In genomic region chr2:47076586-47077441, GRCh38 we compare ENCODE assay signal across 9 cellular contexts.
DNase-seq lines count a peak whose midpoint lies in the region; ATAC-seq and TF ChIP-seq lines count a peak whose summit lies in the region.
"Had no signal": no experiment of that assay in that cellular context is flagged by ENCODE, and none has a peak within 500 bp of the region (broad histone marks: within the 10 kb centered on the region; RNA-seq: fewer than 3 reads in every experiment).

No MANE protein-coding gene starts in this region.

- POLR2A ChIA-PET in activated CD4-positive, alpha-beta memory T cell treated with anti-CD3 and anti-CD28 coated beads for 36 hours (lab: Charles Lee): no interaction called here

- peaks cover 4% of the 10 kb centered on the region for H3K27me3 Mint-ChIP-seq in brain
- no peaks in the 10 kb centered on the region for H3K27me3 Mint-ChIP-seq in activated CD4-positive, alpha-beta memory T cell treated with anti-CD3 and anti-CD28 coated beads for 36 hours

- peaks cover 66% of the 10 kb centered on the region for H3K4me1 Mint-ChIP-seq in brain
- peaks cover 2% of the 10 kb centered on the region for H3K4me1 Mint-ChIP-seq in activated CD4-positive, alpha-beta memory T cell treated with anti-CD3 and anti-CD28 coated beads for 36 hours (ENCODE audit: low read depth)

- H3K4me3 ChIP-seq in liver (ENCODE audit: low read depth in 1 of 3, low read length in 3 of 3): no peak overlapping the region
- no peak overlapping the region for H3K4me3 ChIP-seq in transverse colon
- H3K4me3 ChIP-seq: BLaER1 had no signal

- H3K4me1 ChIP-seq in liver (ENCODE audit: control insufficient read depth in 4 of 4, insufficient read depth in 4 of 4, low read length in 3 of 4) (peaks cover 11 to 36% (median 23%) of the 10 kb centered on the region in 4 donors), transverse colon (peaks cover 33 to 63% (median 55%) of the 10 kb centered on the region in 4 donors)

- no peak for TF ChIP-seq RAD21 in liver (IDR thresholded peaks at IDR 0.05)

- H3K9ac ChIP-seq in liver (ENCODE audit: low read depth in 1 of 2, low read length in 2 of 2): no peak overlapping the region
- H3K9ac ChIP-seq: BLaER1 had no signal

- H3K9me3 Mint-ChIP-seq in brain: no peaks in the 10 kb centered on the region
- no peaks in the 10 kb centered on the region for H3K9me3 Mint-ChIP-seq in activated CD4-positive, alpha-beta memory T cell treated with anti-CD3 and anti-CD28 coated beads for 36 hours

- CTCF ChIA-PET in activated CD4-positive, alpha-beta memory T cell treated with anti-CD3 and anti-CD28 coated beads for 36 hours (lab: Charles Lee): no interaction called here

- TF ChIP-seq CTCF in brain (conservative IDR thresholded peaks at IDR 0.05) (no peak), liver (IDR thresholded peaks at IDR 0.05; ENCODE audit: low read depth, low read length, missing input control) (no peak), transverse colon (IDR thresholded peaks at IDR 0.05) (peak in 1 of 5 experiments; percentile 5)

- intact Hi-C loops in transverse colon (cut with DNase I; ENCODE audit: low total_unique reads): no loop called here
- intact Hi-C loops in activated CD4-positive, alpha-beta memory T cell treated with anti-CD3 and anti-CD28 coated beads for 36 hours (cut with micrococcal nuclease): no loop called here

- H3K27me3 ChIP-seq in liver (ENCODE audit: control insufficient read depth in 4 of 4, insufficient read depth in 4 of 4, low read length in 3 of 4) (no peaks in the 10 kb centered on the region), transverse colon (no peaks in the 10 kb centered on the region)
- H3K27me3 ChIP-seq: BLaER1 had no signal

- peaks cover 0 to 4% (median 0%) of the 10 kb centered on the region in 4 donors for H3K36me3 ChIP-seq in liver (ENCODE audit: control insufficient read depth in 4 of 4, insufficient read depth in 3 of 4, low read depth in 1 of 4, low read length in 3 of 4)
- H3K36me3 ChIP-seq in transverse colon: no peaks in the 10 kb centered on the region

- in situ Hi-C loops in transverse colon (cut with MboI; ENCODE audit: low pct_ligation_motif_present in 1 of 4, low pct_unique_long_range_greater_than_20kb in 1 of 4, low sequenced_read_pairs in 3 of 4): no loop called here

- H3K36me3 Mint-ChIP-seq in brain: peaks cover under 1% of the 10 kb centered on the region
- H3K36me3 Mint-ChIP-seq in activated CD4-positive, alpha-beta memory T cell treated with anti-CD3 and anti-CD28 coated beads for 36 hours: peaks cover 7% of the 10 kb centered on the region

- peak overlapping the region in 4 of 5 experiments; percentile 23 to 94 (median 59) for H3K27ac Mint-ChIP-seq in brain
- no peak overlapping the region for H3K27ac Mint-ChIP-seq in activated CD4-positive, alpha-beta memory T cell treated with anti-CD3 and anti-CD28 coated beads for 36 hours

- peak overlapping the region; percentile 12 to 49 for H3K27ac ChIP-seq in liver (ENCODE audit: low read depth in 1 of 2, low read length in 2 of 2)
- peak overlapping the region; percentile 43 to 92 (median 90) for H3K27ac ChIP-seq in transverse colon
- H3K27ac ChIP-seq: BLaER1 had no signal

- no peak for TF ChIP-seq EP300 in transverse colon (IDR thresholded peaks at IDR 0.05; ENCODE audit: low read depth)

- H3K9me3 ChIP-seq in liver (ENCODE audit: control insufficient read depth in 4 of 4, low read length in 3 of 4) (no peaks in the 10 kb centered on the region), transverse colon (no peaks in the 10 kb centered on the region)
- H3K9me3 ChIP-seq: BLaER1 had no signal

- no peak for ATAC-seq in GM18502 (IDR thresholded peaks at IDR 0.05; ENCODE audit: poor library complexity, unreplicated experiment)

- WGBS in liver: 70% methylated on average over 12 of the region's 12 CpGs
- WGBS in transverse colon (ENCODE audit: low coverage in 1 of 2), 2 donors: 74% methylated on average over 12 of the region's 12 CpGs; no CpG with 5 or more reads in 1 of the 2 donors

- no peak overlapping the region for H3K4me3 Mint-ChIP-seq in brain
- H3K4me3 Mint-ChIP-seq in activated CD4-positive, alpha-beta memory T cell treated with anti-CD3 and anti-CD28 coated beads for 36 hours: no peak overlapping the region

- DNase-seq in SIG-M5 treated with dmso at 0.1 percent for 504 hours (lab: John Stamatoyannopoulos, UW; ENCODE audit: unreplicated experiment): peak; percentile 36
- DNase-seq in SIG-M5 (lab: John Stamatoyannopoulos, UW): no peak
- peak; percentile 39 for DNase-seq in transverse colon
- no peak for DNase-seq in activated CD8-positive, alpha-beta memory T cell treated with anti-CD3 and anti-CD28 coated beads, Interleukin-2, amount 50 U/mL, for 4 hours
- DNase-seq in activated CD4-positive, alpha-beta memory T cell treated with anti-CD3 and anti-CD28 coated beads for 36 hours: no peak

- TF ChIP-seq POLR2A in transverse colon (IDR thresholded peaks at IDR 0.05): no peak

TF ChIP-seq in liver, 16 proteins besides CTCF, POLR2A, EP300 and RAD21:
- TF ChIP-seq REST (IDR thresholded peaks at IDR 0.05) (no peak), HNF4A (conservative IDR thresholded peaks at IDR 0.05) (peak in 1 of 2 donors; percentile 12), YY1 (IDR thresholded peaks at IDR 0.05) (no peak), SP1 (IDR thresholded peaks at IDR 0.05) (peak; percentile 12), NR2F2 (IDR thresholded peaks at IDR 0.05) (no peak), JUND (IDR thresholded peaks at IDR 0.05) (peak in 1 of 2 donors; percentile 60), RXRA (IDR thresholded peaks at IDR 0.05) (peak in 1 of 2 donors; percentile 28)

Comparison
In these comparisons a context has a peak if more than half of its experiments do, and no peak if none do; other contexts are left out.
1. DNase-seq: peak in SIG-M5 treated with dmso at 0.1 percent for 504 hours (single experiment) and transverse colon (single experiment); none in SIG-M5 (single experiment), activated CD8-positive, alpha-beta memory T cell treated with anti-CD3 and anti-CD28 coated beads, Interleukin-2, amount 50 U/mL, for 4 hours (single experiment) and activated CD4-positive, alpha-beta memory T cell treated with anti-CD3 and anti-CD28 coated beads for 36 hours (single experiment).